In genomic region chr1:31742462-31743212, GRCh38 we compare ENCODE assay signal across 21 cellular contexts. TPM values are rescaled to one million over a fixed set of nuclear protein-coding genes. Genes with fewer than 3 reads are reported as not detected.
A peak's percentile ranks its signal among the peaks of the same experiment; 100 is the strongest.
DNase-seq lines count a peak whose midpoint lies in the region; ATAC-seq, FAIRE-seq and TF ChIP-seq lines count a peak whose summit lies in the region.
"Had no signal": no experiment of that assay in that cellular context is flagged by ENCODE, and none has a peak within 500 bp of the region (broad histone marks: within the 10 kb centered on the region; RNA-seq: fewer than 3 reads in every experiment).

No MANE protein-coding gene starts in this region.

- intact Hi-C loops in HepG2 (cut with micrococcal nuclease; ENCODE audit: unreplicated experiment) (no loop called here), right lobe of liver (cut with DNase I) (no loop called here), tibial artery (cut with DNase I; ENCODE audit: low total_unique reads) (no loop called here)

- POLR2A ChIA-PET in HepG2 (lab: Yijun Ruan, JAX): no interaction called here

- H3K27ac ChIP-seq in HepG2 (ENCODE audit: extremely low read length, insufficient read depth, low read length) (no peak overlapping the region), right lobe of liver (no peak overlapping the region), tibial artery (no peak overlapping the region)
- H3K27ac ChIP-seq: GM23248 had no signal

- H4K20me1 ChIP-seq in HepG2 (ENCODE audit: insufficient read depth, low read length): no peaks in the 10 kb centered on the region

- ATAC-seq in HepG2 (no peak), right lobe of liver (no peak)
- no peak for ATAC-seq in stimulated activated memory B cell treated with anti-CD40 and anti-IgM and Interleukin-4, amounts not matched to agents 10 μg/mL and 1 μg/mL and 100 μg/mL, for 72 hours
- ATAC-seq: CD8-positive, alpha-beta T cell; GM12878; Panc1 had no signal

- TF ChIP-seq POLR2A in HepG2 (IDR thresholded peaks at IDR 0.05; ENCODE audit: insufficient read depth in 1 of 2, low read depth in 2 of 2, low read length in 2 of 2) (no peak), right lobe of liver (IDR thresholded peaks at IDR 0.05) (no peak)

- 40% methylated on average over 5 of the region's 32 CpGs for WGBS in HepG2 (ENCODE audit: low lambda C conversion rate)
- WGBS in right lobe of liver (ENCODE audit: insufficient coverage, low coverage, low lambda C conversion rate, missing lambda C conversion rate): no CpG with 5 or more reads among the region's 32 CpGs

- no TSS peak for BruUV-seq in HepG2 (replicated peaks; lab: Mats Ljungman, UMichigan)

- H3K27me3 ChIP-seq in HepG2 (ENCODE audit: control insufficient read depth in 1 of 2, insufficient read depth in 2 of 2, low read length in 2 of 2) (peaks cover 2 to 27% of the 10 kb centered on the region in 2 experiments; a peak in 4 of 5 replicates), right lobe of liver (no peaks in the 10 kb centered on the region), tibial artery (no peaks in the 10 kb centered on the region)
- H3K27me3 ChIP-seq: MG63 had no signal

- no peaks in the 10 kb centered on the region for H3K36me3 ChIP-seq in HepG2 (replicated peaks in 1 of 2; ENCODE audit: control insufficient read depth in 1 of 2, insufficient read depth in 2 of 2, low read length in 2 of 2)
- no peaks in the 10 kb centered on the region for H3K36me3 ChIP-seq in right lobe of liver
- no peaks in the 10 kb centered on the region for H3K36me3 ChIP-seq in tibial artery
- H3K36me3 ChIP-seq: MG63 had no signal

- H3K27ac Mint-ChIP-seq in stimulated activated memory B cell treated with anti-CD40 and anti-IgM and Interleukin-4, amounts not matched to agents 10 μg/mL and 1 μg/mL and 100 μg/mL, for 72 hours: no peak overlapping the region
- H3K27ac Mint-ChIP-seq: CD8-positive, alpha-beta T cell had no signal

- H3K4me2 ChIP-seq in HepG2 (ENCODE audit: low read depth, low read length): no peak overlapping the region

- no peak overlapping the region for H2AFZ ChIP-seq in HepG2 (ENCODE audit: low read length)
- H2AFZ ChIP-seq: GM23248 had no signal

- TF ChIP-seq RAD21 in HepG2 (CRISPR knock-in tag; IDR thresholded peaks at IDR 0.05): no peak

- TF ChIP-seq EP300 in HepG2 (IDR thresholded peaks at IDR 0.05; ENCODE audit: low read depth in 2 of 2, low read length in 2 of 2): no peak
- TF ChIP-seq EP300 in HepG2 (CRISPR knock-in tag; IDR thresholded peaks at IDR 0.05; ENCODE audit: borderline replicate concordance): no peak

- no peaks in the 10 kb centered on the region for H3K9me3 Mint-ChIP-seq in stimulated activated memory B cell treated with anti-CD40 and anti-IgM and Interleukin-4, amounts not matched to agents 10 μg/mL and 1 μg/mL and 100 μg/mL, for 72 hours
- H3K9me3 Mint-ChIP-seq: CD8-positive, alpha-beta T cell had no signal

- no peaks in the 10 kb centered on the region for H3K27me3 Mint-ChIP-seq in stimulated activated memory B cell treated with anti-CD40 and anti-IgM and Interleukin-4, amounts not matched to agents 10 μg/mL and 1 μg/mL and 100 μg/mL, for 72 hours

- no peak for TF ChIP-seq CTCF in HepG2 (CRISPR knock-in tag; IDR thresholded peaks at IDR 0.05)
- TF ChIP-seq CTCF in right lobe of liver (IDR thresholded peaks at IDR 0.05): no peak
- TF ChIP-seq CTCF in tibial artery (IDR thresholded peaks at IDR 0.05): no peak

- H3K9ac ChIP-seq in HepG2 (ENCODE audit: insufficient read depth, low read depth, low read length): no peak overlapping the region
- H3K9ac ChIP-seq: GM23248 had no signal

- peaks cover 67% of the 10 kb centered on the region for H3K4me1 Mint-ChIP-seq in stimulated activated memory B cell treated with anti-CD40 and anti-IgM and Interleukin-4, amounts not matched to agents 10 μg/mL and 1 μg/mL and 100 μg/mL, for 72 hours

- DNase-seq in HepG2 (ENCODE audit: low spot score): no peak
- DNase-seq in right lobe of liver: no peak
- peak; percentile 8 for DNase-seq in SK-MEL-5 (ENCODE audit: low read depth, low spot score)
- DNase-seq in iPS-NIHi11 (ENCODE audit: low spot score): peak; percentile 88
- no peak for DNase-seq in tibial artery
- no peak for DNase-seq in islet precursor cell
- DNase-seq: C1 segment of cervical spinal cord; CD8-positive, alpha-beta T cell; DND-41; GM23248; MG63; NCI-H1417; NCI-H1694 treated with DMSO at 0.1 percent for 48 hours; NCI-H2081 treated with DMSO at 0.1 percent for 48 hours; NCI-H2171 treated with DMSO at 0.1 percent for 48 hours; NCI-H526; NK-92 treated with Interleukin-12 subunit alpha and Interleukin-12 subunit beta, amount 100 ng/mL, for 24 hours; SIG-M5 had no signal

- no peak for FAIRE-seq in HepG2 (lab: Jason Lieb, UNC)
- FAIRE-seq: GM12878 had no signal

- H3K9me3 ChIP-seq in HepG2 (ENCODE audit: low read length) (no peaks in the 10 kb centered on the region), right lobe of liver (no peaks in the 10 kb centered on the region), tibial artery (no peaks in the 10 kb centered on the region)
- H3K9me3 ChIP-seq: MG63 had no signal

- no peaks in the 10 kb centered on the region for H3K4me1 ChIP-seq in HepG2 (ENCODE audit: insufficient read depth, low read length)
- H3K4me1 ChIP-seq in right lobe of liver: peaks cover 0 to 7% (median 4%) of the 10 kb centered on the region in 4 donors
- peaks cover 0 to 10% (median 4%) of the 10 kb centered on the region in 4 donors for H3K4me1 ChIP-seq in tibial artery

- H3K4me3 ChIP-seq in HepG2 (replicated peaks in 1 of 3; ENCODE audit: insufficient read depth in 1 of 3, low read depth in 2 of 3, low read length in 3 of 3) (no peak overlapping the region), right lobe of liver (no peak overlapping the region), tibial artery (no peak overlapping the region)
- H3K4me3 ChIP-seq: GM12878, GM23248, MG63 had no signal

- CTCF ChIA-PET in HepG2 (lab: Yijun Ruan, JAX; ENCODE audit: low intra/inter-chr PET ratio, low total read pairs): no interaction called here

- H3K79me2 ChIP-seq in HepG2 (ENCODE audit: insufficient read depth, low read length): no peaks in the 10 kb centered on the region

- in situ Hi-C loops in HepG2 (cut with HindIII; ENCODE audit: extremely low pct_ligation_motif_present, low pct_unique_long_range_greater_than_20kb): no loop called here
- in situ Hi-C loops in SK-MEL-5 (cut with HindIII; ENCODE audit: low pct_unique_long_range_greater_than_20kb, low sequenced_read_pairs): no loop called here

- H3K36me3 Mint-ChIP-seq in stimulated activated memory B cell treated with anti-CD40 and anti-IgM and Interleukin-4, amounts not matched to agents 10 μg/mL and 1 μg/mL and 100 μg/mL, for 72 hours: no peaks in the 10 kb centered on the region
- H3K36me3 Mint-ChIP-seq: CD8-positive, alpha-beta T cell had no signal

- no peak overlapping the region for H3K4me3 Mint-ChIP-seq in stimulated activated memory B cell treated with anti-CD40 and anti-IgM and Interleukin-4, amounts not matched to agents 10 μg/mL and 1 μg/mL and 100 μg/mL, for 72 hours
- H3K4me3 Mint-ChIP-seq: CD8-positive, alpha-beta T cell had no signal

RNA-seq across cellular contexts. Expression of gene ADGRB2, which starts 21.5 kb away (rescaled TPM):
- total RNA-seq in HepG2 (2016; rRNA removed; fragmentation: Illumina TruSeq; extraction: Trizol): 0.09 TPM in 1 of 2 replicates, not detected in the other
- total RNA-seq in HepG2 (2016; cell fraction: cytosol; rRNA removed; fragmentation: Illumina TruSeq; extraction: Trizol; ENCODE audit: low read depth): not detected in 2 replicates
- total RNA-seq in HepG2 (2016; cell fraction: insoluble cytoplasmic fraction; rRNA removed; fragmentation: Illumina TruSeq; extraction: Trizol): 0.04 TPM in 1 of 2 replicates, not detected in the other
- total RNA-seq in HepG2 (2016; cell fraction: membrane; rRNA removed; fragmentation: Illumina TruSeq; extraction: Trizol): not detected in 2 replicates
- total RNA-seq in HepG2 (2016; cell fraction: nucleus; rRNA removed; fragmentation: Illumina TruSeq; extraction: Trizol): 0.09 TPM in 1 of 2 replicates, not detected in the other
- 0.03 TPM in 1 of 2 replicates, not detected in the other for polyA plus RNA-seq in HepG2 (2011; rRNA removed)
- 0.04 TPM in 1 of 2 replicates, not detected in the other for polyA plus RNA-seq in HepG2 (2011; cell fraction: cytosol; rRNA removed)
- 0.14 and 0.31 TPM in 2 replicates for polyA plus RNA-seq in HepG2 (2011; cell fraction: nucleus; rRNA removed)
- polyA plus RNA-seq in HepG2 (2012): 0.07 TPM in 1 of 2 replicates, not detected in the other
- not detected in 2 replicates for polyA plus RNA-seq in HepG2 (2016; cell fraction: cytosol; fragmentation: Illumina TruSeq; extraction: Trizol; ENCODE audit: low read depth)
- not detected in 2 replicates for polyA plus RNA-seq in HepG2 (2016; cell fraction: insoluble cytoplasmic fraction; fragmentation: Illumina TruSeq; extraction: Trizol; ENCODE audit: low read depth)
- polyA plus RNA-seq in HepG2 (2016; cell fraction: membrane; fragmentation: Illumina TruSeq; extraction: Trizol; ENCODE audit: low read depth): not detected in 2 replicates
- 0.29 TPM in 1 of 2 replicates, not detected in the other for polyA plus RNA-seq in HepG2 (2016; cell fraction: nucleus; fragmentation: Illumina TruSeq; extraction: Trizol; ENCODE audit: insufficient read depth, low read depth)
- polyA minus RNA-seq in HepG2 (2011; rRNA and poly(A)+ RNA removed; ENCODE audit: low replicate concordance): 2.1 TPM in 1 of 2 replicates, not detected in the other
- polyA minus RNA-seq in HepG2 (2011; cell fraction: cytosol; rRNA and poly(A)+ RNA removed): not detected in 2 replicates
- polyA minus RNA-seq in HepG2 (2011; cell fraction: nucleus; rRNA and poly(A)+ RNA removed): not detected in 2 replicates
- total RNA-seq in right lobe of liver: under 1 TPM in 2 of 6 experiments, not detected in 4; 0.06 TPM
- total RNA-seq in SK-MEL-5 (2014; rRNA removed; shearing (Covaris generic)): 4.2 and 4.4 TPM in 2 replicates
- 11.1 and 11.8 TPM in 2 replicates for polyA plus RNA-seq in SK-MEL-5 (2015; cell fraction: cytosol; rRNA removed)
- polyA plus RNA-seq in SK-MEL-5 (2015; cell fraction: nucleus; rRNA removed): 32.9 and 35.6 TPM in 2 replicates

RNA-seq across cellular contexts. Expression of gene COL16A1, which starts 38.8 kb away (rescaled TPM):
- total RNA-seq in HepG2 (2016; rRNA removed; fragmentation: Illumina TruSeq; extraction: Trizol): 2.0 and 12.2 TPM in 2 replicates
- 0.61 and 0.62 TPM in 2 replicates for total RNA-seq in HepG2 (2016; cell fraction: cytosol; rRNA removed; fragmentation: Illumina TruSeq; extraction: Trizol; ENCODE audit: low read depth)
- total RNA-seq in HepG2 (2016; cell fraction: insoluble cytoplasmic fraction; rRNA removed; fragmentation: Illumina TruSeq; extraction: Trizol): 2.0 and 13.0 TPM in 2 replicates
- total RNA-seq in HepG2 (2016; cell fraction: membrane; rRNA removed; fragmentation: Illumina TruSeq; extraction: Trizol): 0.76 and 1.1 TPM in 2 replicates
- total RNA-seq in HepG2 (2016; cell fraction: nucleus; rRNA removed; fragmentation: Illumina TruSeq; extraction: Trizol): 18.2 and 22.6 TPM in 2 replicates
- 4.3 and 5.1 TPM in 2 replicates for polyA plus RNA-seq in HepG2 (2011; rRNA removed)
- polyA plus RNA-seq in HepG2 (2011; cell fraction: cytosol; rRNA removed): 0.54 and 0.85 TPM in 2 replicates
- polyA plus RNA-seq in HepG2 (2011; cell fraction: nucleus; rRNA removed): 61.1 and 62.0 TPM in 2 replicates
- 4.7 and 5.1 TPM in 2 replicates for polyA plus RNA-seq in HepG2 (2012)
- polyA plus RNA-seq in HepG2 (2016; cell fraction: cytosol; fragmentation: Illumina TruSeq; extraction: Trizol; ENCODE audit: low read depth): 0.29 and 0.41 TPM in 2 replicates
- 1.5 and 2.3 TPM in 2 replicates for polyA plus RNA-seq in HepG2 (2016; cell fraction: insoluble cytoplasmic fraction; fragmentation: Illumina TruSeq; extraction: Trizol; ENCODE audit: low read depth)
- polyA plus RNA-seq in HepG2 (2016; cell fraction: membrane; fragmentation: Illumina TruSeq; extraction: Trizol; ENCODE audit: low read depth): 0.43 and 0.78 TPM in 2 replicates
- polyA plus RNA-seq in HepG2 (2016; cell fraction: nucleus; fragmentation: Illumina TruSeq; extraction: Trizol; ENCODE audit: insufficient read depth, low read depth): 57.7 and 64.7 TPM in 2 replicates
- 1.4 and 4.1 TPM in 2 replicates for polyA minus RNA-seq in HepG2 (2011; rRNA and poly(A)+ RNA removed; ENCODE audit: low replicate concordance)
- 0.69 and 1.6 TPM in 2 replicates for polyA minus RNA-seq in HepG2 (2011; cell fraction: cytosol; rRNA and poly(A)+ RNA removed)
- polyA minus RNA-seq in HepG2 (2011; cell fraction: nucleus; rRNA and poly(A)+ RNA removed): 6.8 and 10.1 TPM in 2 replicates
- 1 to 10 TPM in 5 of 6 experiments, under 1 TPM in 1; 0.73 to 3.5 (median 1.9) TPM for total RNA-seq in right lobe of liver
- total RNA-seq in SK-MEL-5 (2014; rRNA removed; shearing (Covaris generic)): 5.6 and 6.7 TPM in 2 replicates
- 1.1 and 3.0 TPM in 2 replicates for polyA plus RNA-seq in SK-MEL-5 (2015; cell fraction: cytosol; rRNA removed)
- 68.8 and 99.3 TPM in 2 replicates for polyA plus RNA-seq in SK-MEL-5 (2015; cell fraction: nucleus; rRNA removed)

Comparison
In these comparisons a context has a peak if more than half of its experiments do, and no peak if none do; other contexts are left out.
1. DNase-seq: peak in SK-MEL-5 (single experiment) and iPS-NIHi11 (single experiment); none in HepG2 (single experiment), right lobe of liver (0 of 3), tibial artery (0 of 2) and islet precursor cell (single experiment).